Comparison of ENCODE assay signal across 16 cellular contexts in the genomic region with DNA sequence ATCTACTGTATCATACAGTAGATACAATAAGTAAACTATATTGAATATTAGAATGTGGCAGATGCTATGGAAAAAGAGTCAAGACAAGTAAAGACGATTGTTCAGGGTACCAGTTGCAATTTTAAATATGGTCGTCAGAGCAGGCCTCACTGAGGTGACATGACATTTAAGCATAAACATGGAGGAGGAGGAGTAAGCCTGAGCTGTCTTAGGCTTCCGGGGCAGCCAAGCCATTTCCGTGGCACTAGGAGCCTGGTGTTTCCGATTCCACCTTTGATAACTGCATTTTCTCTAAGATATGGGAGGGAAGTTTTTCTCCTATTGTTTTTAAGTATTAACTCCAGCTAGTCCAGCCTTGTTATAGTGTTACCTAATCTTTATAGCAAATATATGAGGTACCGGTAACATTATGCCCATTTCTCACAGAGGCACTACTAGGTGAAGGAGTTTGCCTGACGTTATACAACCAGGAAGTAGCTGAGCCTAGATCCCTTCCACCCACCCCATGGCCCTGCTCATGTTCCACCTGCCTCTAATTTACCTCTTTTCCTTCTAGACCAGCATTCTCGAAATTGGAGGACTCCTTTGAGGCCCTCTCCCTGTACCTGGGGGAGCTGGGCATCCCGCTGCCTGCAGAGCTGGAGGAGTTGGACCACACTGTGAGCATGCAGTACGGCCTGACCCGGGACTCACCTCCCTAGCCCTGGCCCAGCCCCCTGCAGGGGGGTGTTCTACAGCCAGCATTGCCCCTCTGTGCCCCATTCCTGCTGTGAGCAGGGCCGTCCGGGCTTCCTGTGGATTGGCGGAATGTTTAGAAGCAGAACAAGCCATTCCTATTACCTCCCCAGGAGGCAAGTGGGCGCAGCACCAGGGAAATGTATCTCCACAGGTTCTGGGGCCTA. TPM values are rescaled to one million over a fixed set of nuclear protein-coding genes. Genes with fewer than 3 reads are reported as not detected.
DNase-seq lines count a peak whose midpoint lies in the region; ATAC-seq, FAIRE-seq and TF ChIP-seq lines count a peak whose summit lies in the region.
"Had no signal": no experiment of that assay in that cellular context is flagged by ENCODE, and none has a peak within 500 bp of the region (broad histone marks: within the 10 kb centered on the region; RNA-seq: fewer than 3 reads in every experiment).

No MANE protein-coding gene starts in this region.

- no peak overlapping the region for H3K4me3 Mint-ChIP-seq in central memory CD8-positive, alpha-beta T cell
- peak overlapping the region; percentile 28 for H3K4me3 Mint-ChIP-seq in natural killer cell

- no peak overlapping the region for H2AFZ ChIP-seq in HepG2 (ENCODE audit: low read length)

- TF ChIP-seq EP300 in HepG2 (IDR thresholded peaks at IDR 0.05; ENCODE audit: low read depth in 2 of 2, low read length in 2 of 2) (no peak), HepG2 (CRISPR knock-in tag; IDR thresholded peaks at IDR 0.05; ENCODE audit: borderline replicate concordance) (no peak)

- TF ChIP-seq POLR2A in HepG2 (IDR thresholded peaks at IDR 0.05; ENCODE audit: insufficient read depth in 1 of 2, low read depth in 2 of 2, low read length in 2 of 2) = no peak

- H3K27ac Mint-ChIP-seq in central memory CD8-positive, alpha-beta T cell (ENCODE audit: low read depth) = peak overlapping the region; percentile 88
- peak overlapping the region; percentile 58 to 80 for H3K27ac Mint-ChIP-seq in natural killer cell

- H3K36me3 ChIP-seq in liver (ENCODE audit: control insufficient read depth in 4 of 4, insufficient read depth in 3 of 4, low read depth in 1 of 4, low read length in 3 of 4) (peaks cover 7 to 16% (median 13%) of the 10 kb centered on the region in 4 donors), HepG2 (replicated peaks in 1 of 2; ENCODE audit: control insufficient read depth in 1 of 2, insufficient read depth in 2 of 2, low read length in 2 of 2) (peaks cover 25 to 48% of the 10 kb centered on the region in 2 experiments), urinary bladder (ENCODE audit: insufficient read depth) (no peaks in the 10 kb centered on the region)

- H3K9me3 Mint-ChIP-seq in central memory CD8-positive, alpha-beta T cell = no peaks in the 10 kb centered on the region
- no peaks in the 10 kb centered on the region for H3K9me3 Mint-ChIP-seq in natural killer cell

- H3K27me3 ChIP-seq in liver (ENCODE audit: control insufficient read depth in 4 of 4, insufficient read depth in 4 of 4, low read length in 3 of 4) (no peaks in the 10 kb centered on the region), HepG2 (ENCODE audit: control insufficient read depth in 1 of 2, insufficient read depth in 2 of 2, low read length in 2 of 2) (no peaks in the 10 kb centered on the region)
- H3K27me3 ChIP-seq: adrenal gland had no signal

- H3K79me2 ChIP-seq in HepG2 (ENCODE audit: insufficient read depth, low read length) = no peaks in the 10 kb centered on the region

- CTCF ChIA-PET in HepG2 (lab: Yijun Ruan, JAX; ENCODE audit: low intra/inter-chr PET ratio, low total read pairs) = no interaction called here

- H3K36me3 Mint-ChIP-seq in central memory CD8-positive, alpha-beta T cell (ENCODE audit: insufficient read depth) = peaks cover 56% of the 10 kb centered on the region
- H3K36me3 Mint-ChIP-seq in natural killer cell = peaks cover 5% of the 10 kb centered on the region

- no peak for DNase-seq in HepG2 (ENCODE audit: low spot score)
- no peak for DNase-seq in central memory CD8-positive, alpha-beta T cell (ENCODE audit: low spot score in 2 of 2)
- no peak for DNase-seq in natural killer cell
- DNase-seq in OCI-M1 (lab: John Stamatoyannopoulos, UW) = no peak
- no peak for DNase-seq in COLO829 (ENCODE audit: low spot score)
- no peak for DNase-seq in ecto neural progenitor cell (ENCODE audit: low spot score)
- DNase-seq: EL; psoas muscle; stimulated activated CD8-positive, alpha-beta memory T cell treated with anti-CD3 and anti-CD28 coated beads, Interleukin-4, amount 100 ng/mL, for 48 hours had no signal

- peak overlapping the region; percentile 49 to 57 for H3K27ac ChIP-seq in liver (ENCODE audit: low read depth in 1 of 2, low read length in 2 of 2)
- H3K27ac ChIP-seq in HepG2 (ENCODE audit: extremely low read length, insufficient read depth, low read length) = no peak overlapping the region
- H3K27ac ChIP-seq in urinary bladder (ENCODE audit: low read depth) = peak overlapping the region; percentile 14
- H3K27ac ChIP-seq: psoas muscle had no signal

- H3K4me2 ChIP-seq in HepG2 (ENCODE audit: low read depth, low read length) = no peak overlapping the region

- H4K20me1 ChIP-seq in HepG2 (ENCODE audit: insufficient read depth, low read length) = no peaks in the 10 kb centered on the region

- H3K4me1 ChIP-seq in liver (ENCODE audit: control insufficient read depth in 4 of 4, insufficient read depth in 4 of 4, low read length in 3 of 4) (peaks cover 0 to 13% (median 6%) of the 10 kb centered on the region in 4 donors), HepG2 (ENCODE audit: insufficient read depth, low read length) (no peaks in the 10 kb centered on the region), urinary bladder (ENCODE audit: insufficient read depth) (no peaks in the 10 kb centered on the region)
- H3K4me1 ChIP-seq: psoas muscle had no signal

- in situ Hi-C loops in HepG2 (cut with HindIII; ENCODE audit: extremely low pct_ligation_motif_present, low pct_unique_long_range_greater_than_20kb) = no loop called here

- no peak for FAIRE-seq in HepG2 (lab: Jason Lieb, UNC)
- FAIRE-seq: colon, GM12878, HTR-8/SVneo had no signal

- POLR2A ChIA-PET in HepG2 (lab: Yijun Ruan, JAX) = no interaction called here

- intact Hi-C loops in HepG2 (cut with micrococcal nuclease; ENCODE audit: unreplicated experiment) (no loop called here), natural killer cell (cut with micrococcal nuclease) (no loop called here)

- WGBS in liver = 86% methylated on average over 15 of the region's 15 CpGs
- WGBS in HepG2 (ENCODE audit: low lambda C conversion rate) = 97% methylated on average over 15 of the region's 15 CpGs
- WGBS in urinary bladder = 83% methylated on average over 15 of the region's 15 CpGs

- H3K4me1 Mint-ChIP-seq in central memory CD8-positive, alpha-beta T cell = peaks cover 46% of the 10 kb centered on the region
- peaks cover 0 to 7% of the 10 kb centered on the region in 2 donors for H3K4me1 Mint-ChIP-seq in natural killer cell

- BruUV-seq in HepG2 (replicated peaks; lab: Mats Ljungman, UMichigan) = no TSS peak

- TF ChIP-seq CTCF in liver (IDR thresholded peaks at IDR 0.05; ENCODE audit: low read depth, low read length, missing input control) (no peak), HepG2 (CRISPR knock-in tag; IDR thresholded peaks at IDR 0.05) (no peak), natural killer cell (IDR thresholded peaks at IDR 0.05) (no peak)

- ATAC-seq in HepG2 (no peak), natural killer cell (peak in 1 of 3 donors; percentile 20)
- ATAC-seq in central memory CD8-positive, alpha-beta T cell (replicated peaks; ENCODE audit: extremely low read depth, poor library complexity, severe bottlenecking) = no peak
- ATAC-seq: GM12878, psoas muscle had no signal

- TF ChIP-seq RAD21 in liver (IDR thresholded peaks at IDR 0.05) (no peak), HepG2 (CRISPR knock-in tag; IDR thresholded peaks at IDR 0.05) (no peak)

- H3K27me3 Mint-ChIP-seq in central memory CD8-positive, alpha-beta T cell = no peaks in the 10 kb centered on the region
- no peaks in the 10 kb centered on the region for H3K27me3 Mint-ChIP-seq in natural killer cell (ENCODE audit: low read depth in 2 of 2)

- H3K4me3 ChIP-seq in liver (ENCODE audit: low read depth in 1 of 3, low read length in 3 of 3) (no peak overlapping the region), HepG2 (replicated peaks in 1 of 3; ENCODE audit: insufficient read depth in 1 of 3, low read depth in 2 of 3, low read length in 3 of 3) (no peak overlapping the region), urinary bladder (ENCODE audit: low read depth, low read length) (no peak overlapping the region)
- H3K4me3 ChIP-seq: adrenal gland, GM12878, mucosa of descending colon, psoas muscle had no signal

- no peak overlapping the region for H3K9ac ChIP-seq in liver (ENCODE audit: low read depth in 1 of 2, low read length in 2 of 2)
- H3K9ac ChIP-seq in HepG2 (ENCODE audit: insufficient read depth, low read depth, low read length) = no peak overlapping the region

- no peaks in the 10 kb centered on the region for H3K9me3 ChIP-seq in liver (ENCODE audit: control insufficient read depth in 4 of 4, low read length in 3 of 4)
- no peaks in the 10 kb centered on the region for H3K9me3 ChIP-seq in HepG2 (ENCODE audit: low read length)
- H3K9me3 ChIP-seq: adrenal gland, mucosa of descending colon, psoas muscle had no signal

TF ChIP-seq in liver, 16 proteins besides CTCF, POLR2A, EP300 and RAD21 (continues in another document):
- no peak for TF ChIP-seq HNF4G (IDR thresholded peaks at IDR 0.05)

RNA-seq across cellular contexts. Expression of gene PIK3IP1, which starts 14.3 kb away (rescaled TPM):
- total RNA-seq in liver (1 to 10 TPM; 7.3 to 7.8 TPM), HepG2 (2016; rRNA removed; fragmentation: Illumina TruSeq; extraction: Trizol) (0.44 and 1.3 TPM in 2 replicates), natural killer cell (100 to 1,000 TPM; 132 to 180 (median 161) TPM), urinary bladder (19.5 TPM)
- polyA plus RNA-seq in liver (1 to 10 TPM; 3.1 to 4.7 TPM), HepG2 (2011; rRNA removed) (2.5 and 5.3 TPM in 2 replicates), urinary bladder (29.2 TPM)
- total RNA-seq in HepG2 (2016; cell fraction: cytosol; rRNA removed; fragmentation: Illumina TruSeq; extraction: Trizol; ENCODE audit: low read depth) = 0.26 and 0.30 TPM in 2 replicates
- 0.49 and 1.3 TPM in 2 replicates for total RNA-seq in HepG2 (2016; cell fraction: insoluble cytoplasmic fraction; rRNA removed; fragmentation: Illumina TruSeq; extraction: Trizol)
- total RNA-seq in HepG2 (2016; cell fraction: membrane; rRNA removed; fragmentation: Illumina TruSeq; extraction: Trizol) = 0.34 and 0.41 TPM in 2 replicates
- total RNA-seq in HepG2 (2016; cell fraction: nucleus; rRNA removed; fragmentation: Illumina TruSeq; extraction: Trizol) = 1.5 and 2.0 TPM in 2 replicates
- polyA plus RNA-seq in HepG2 (2011; cell fraction: cytosol; rRNA removed) = 2.4 and 5.0 TPM in 2 replicates
- 2.3 and 4.8 TPM in 2 replicates for polyA plus RNA-seq in HepG2 (2011; cell fraction: nucleus; rRNA removed)
- 4.8 and 7.6 TPM in 2 replicates for polyA plus RNA-seq in HepG2 (2012)
- 0.06 and 0.11 TPM in 2 replicates for polyA plus RNA-seq in HepG2 (2016; cell fraction: cytosol; fragmentation: Illumina TruSeq; extraction: Trizol; ENCODE audit: low read depth)
- 0.21 and 0.38 TPM in 2 replicates for polyA plus RNA-seq in HepG2 (2016; cell fraction: insoluble cytoplasmic fraction; fragmentation: Illumina TruSeq; extraction: Trizol; ENCODE audit: low read depth)
- polyA plus RNA-seq in HepG2 (2016; cell fraction: membrane; fragmentation: Illumina TruSeq; extraction: Trizol; ENCODE audit: low read depth) = 0.10 and 0.14 TPM in 2 replicates
- polyA plus RNA-seq in HepG2 (2016; cell fraction: nucleus; fragmentation: Illumina TruSeq; extraction: Trizol; ENCODE audit: insufficient read depth, low read depth) = 1.7 and 2.4 TPM in 2 replicates
- polyA minus RNA-seq in HepG2 (2011; rRNA and poly(A)+ RNA removed; ENCODE audit: low replicate concordance) = 2.1 and 3.8 TPM in 2 replicates
- 2.0 and 4.0 TPM in 2 replicates for polyA minus RNA-seq in HepG2 (2011; cell fraction: cytosol; rRNA and poly(A)+ RNA removed)
- polyA minus RNA-seq in HepG2 (2011; cell fraction: nucleus; rRNA and poly(A)+ RNA removed) = 2.1 and 4.0 TPM in 2 replicates
